Comparison of ENCODE assay signal across 16 cellular contexts in genomic region chr12:115297445-115297844, GRCh38.
A peak's percentile ranks its signal among the peaks of the same experiment; 100 is the strongest.
DNase-seq lines count a peak whose midpoint lies in the region; ATAC-seq, FAIRE-seq and TF ChIP-seq lines count a peak whose summit lies in the region.
"Had no signal": no experiment of that assay in that cellular context is flagged by ENCODE, and none has a peak within 500 bp of the region (broad histone marks: within the 10 kb centered on the region; RNA-seq: fewer than 3 reads in every experiment).

No MANE protein-coding gene starts in this region.

- no CpG with 5 or more reads among the region's 2 CpGs for WGBS in IMR-90 (ENCODE audit: extremely low coverage in 2 of 2, insufficient read length in 1 of 2), 2 experiments
- WGBS in small intestine, 3 donors: 14 to 64% (median 33%) methylated on average over 2 of the region's 2 CpGs

- no TSS peak for BruUV-seq in IMR-90 (replicated peaks; lab: Mats Ljungman, UMichigan)

- peak overlapping the region; percentile 43; the same call in 1 of the 2 replicates for H2BK20ac ChIP-seq in IMR-90 (ENCODE audit: low read depth, low read length)

- intact Hi-C loops in IMR-90 (cut with micrococcal nuclease): no loop called here
- intact Hi-C loops in left colon (cut with DNase I, micrococcal nuclease): no loop called here

- H2BK15ac ChIP-seq in IMR-90 (ENCODE audit: low read depth, low read length): no peak overlapping the region

- no peak overlapping the region for H3K27ac Mint-ChIP-seq in WTC11
- H3K27ac Mint-ChIP-seq: B cell; CD8-positive, alpha-beta T cell had no signal

- no peaks in the 10 kb centered on the region; the same call in 1 of the 2 replicates for H3K9me1 ChIP-seq in IMR-90 (ENCODE audit: insufficient read depth, low read length)

- no peaks in the 10 kb centered on the region for H3K36me3 Mint-ChIP-seq in WTC11
- H3K36me3 Mint-ChIP-seq: CD8-positive, alpha-beta T cell had no signal

- POLR2A ChIA-PET in IMR-90 (lab: Charles Lee; ENCODE audit: unreplicated experiment): no interaction called here
- POLR2A ChIA-PET in WTC11 (lab: Charles Lee): no interaction called here

- H2BK5ac ChIP-seq in IMR-90 (ENCODE audit: low read depth, low read length, poor library complexity, severe bottlenecking): no peak overlapping the region

- no peak overlapping the region for H3K4me3 Mint-ChIP-seq in WTC11
- H3K4me3 Mint-ChIP-seq: B cell; CD8-positive, alpha-beta T cell had no signal

- H3K9me3 ChIP-seq in IMR-90 (ENCODE audit: control insufficient read depth, insufficient read depth, low read length): no peaks in the 10 kb centered on the region
- H3K9me3 ChIP-seq in small intestine (ENCODE audit: control insufficient read depth, low read depth): no peaks in the 10 kb centered on the region
- H3K9me3 ChIP-seq: BLaER1 treated with 17β-estradiol and CSF1 and Interleukin-3, amounts not matched to agents 10 nM and 100 nM had no signal

- H4K20me1 ChIP-seq in IMR-90 (ENCODE audit: insufficient read depth, low read length): no peaks in the 10 kb centered on the region
- H4K20me1 ChIP-seq: BLaER1 treated with 17β-estradiol and CSF1 and Interleukin-3, amounts not matched to agents 10 nM and 100 nM had no signal

- H3K79me1 ChIP-seq in IMR-90 (ENCODE audit: low read depth in 1 of 2, low read length in 2 of 2): no peaks in the 10 kb centered on the region

- DNase-seq in ELF-1 (ENCODE audit: low read depth, low spot score) (peak; percentile 24), IMR-90 (no peak), left colon (no peak), small intestine (peak; percentile 53), NCI-H1105 (lab: John Stamatoyannopoulos, UW) (no peak), WTC11 (ENCODE audit: low spot score) (no peak)
- DNase-seq: Calu3; CD8-positive, alpha-beta T cell; DMS79 treated with DMSO at 0.1 percent for 48 hours; GOT3; H7 had no signal

- no peak overlapping the region for H4K91ac ChIP-seq in IMR-90 (ENCODE audit: insufficient read depth, low read depth, low read length)

- H3K36me3 ChIP-seq in IMR-90 (ENCODE audit: control insufficient read depth, insufficient read depth, low read length) (no peaks in the 10 kb centered on the region), small intestine (ENCODE audit: control insufficient read depth in 2 of 2, insufficient read depth in 2 of 2, low read length in 2 of 2) (no peaks in the 10 kb centered on the region)
- H3K36me3 ChIP-seq: BLaER1 treated with 17β-estradiol and CSF1 and Interleukin-3, amounts not matched to agents 10 nM and 100 nM had no signal

- no peak for FAIRE-seq in small intestine (lab: Jason Lieb, UNC)
- FAIRE-seq: GM12878, HTR-8/SVneo had no signal

- no peak overlapping the region for H3K23ac ChIP-seq in IMR-90 (ENCODE audit: low read depth, low read length)

- H3K27me3 Mint-ChIP-seq in WTC11 (ENCODE audit: low read depth): no peaks in the 10 kb centered on the region
- H3K27me3 Mint-ChIP-seq: B cell had no signal

- in situ Hi-C loops in IMR-90 (cut with MboI; ENCODE audit: low sequenced_read_pairs): no loop called here

- H3K4me1 ChIP-seq in IMR-90 (ENCODE audit: control insufficient read depth, insufficient read depth, low read length) (peaks cover 6% of the 10 kb centered on the region), small intestine (ENCODE audit: control insufficient read depth in 2 of 2, insufficient read depth in 1 of 2, low read depth in 1 of 2, low read length in 1 of 2) (peaks cover 0 to 4% of the 10 kb centered on the region in 2 donors)

- no peak for TF ChIP-seq CTCF in IMR-90 (conservative IDR thresholded peaks at IDR 0.05; ENCODE audit: low read depth, low read length)
- no peak for TF ChIP-seq CTCF in WTC11 (IDR thresholded peaks at IDR 0.05)

- CTCF ChIA-PET in IMR-90 (lab: Yijun Ruan, JAX): no interaction called here
- CTCF ChIA-PET in WTC11 (lab: Charles Lee): interaction anchor here (0.6 kb wide), 1 partner anchor 766 kb away, joined by 3 read pairs; no protein-coding TSS in a partner anchor

- no peak overlapping the region for H4K8ac ChIP-seq in IMR-90 (ENCODE audit: low read depth in 2 of 2, low read length in 2 of 2)

- H3K56ac ChIP-seq in IMR-90 (ENCODE audit: extremely low read depth, insufficient read depth, low read length): no peak overlapping the region

- H2AK5ac ChIP-seq in IMR-90 (ENCODE audit: low read depth, low read length): no peak overlapping the region

- H3K18ac ChIP-seq in IMR-90 (ENCODE audit: low read depth, low read length): no peak overlapping the region

- no peak for ATAC-seq in IMR-90 (ENCODE audit: low read depth)
- ATAC-seq in left colon: peak; percentile 75
- no peak for ATAC-seq in WTC11
- ATAC-seq: CD8-positive, alpha-beta T cell; GM12878; HCT116 had no signal

- no peak overlapping the region for H3K4ac ChIP-seq in IMR-90 (ENCODE audit: low read depth, low read length)

- H3K27me3 ChIP-seq in IMR-90 (ENCODE audit: control insufficient read depth, insufficient read depth, low read length): no peaks in the 10 kb centered on the region
- H3K27me3 ChIP-seq in small intestine (ENCODE audit: control insufficient read depth in 2 of 2, insufficient read depth in 2 of 2, low read length in 2 of 2): no peaks in the 10 kb centered on the region
- H3K27me3 ChIP-seq: BLaER1 treated with 17β-estradiol and CSF1 and Interleukin-3, amounts not matched to agents 10 nM and 100 nM had no signal

- no peak overlapping the region for H2AK9ac ChIP-seq in IMR-90 (replicated peaks; ENCODE audit: low read depth, low read length, poor library complexity)

- no peak overlapping the region for H3K14ac ChIP-seq in IMR-90 (replicated peaks; ENCODE audit: low read depth, low read length)

- H2AFZ ChIP-seq in IMR-90 (replicated peaks; ENCODE audit: low read length, poor library complexity): no peak overlapping the region

- peaks cover 10% of the 10 kb centered on the region for H3K9me3 Mint-ChIP-seq in WTC11

- no peak for TF ChIP-seq RAD21 in IMR-90 (IDR thresholded peaks at IDR 0.05; ENCODE audit: low read length)

- no peak overlapping the region for H4K5ac ChIP-seq in IMR-90 (ENCODE audit: low read depth, low read length)

- dilution Hi-C loops in IMR-90 (cut with HindIII; ENCODE audit: low sequenced_read_pairs, unreplicated experiment): no loop called here

- no peak overlapping the region for H3K9ac ChIP-seq in IMR-90 (ENCODE audit: low read depth, low read length)
- H3K9ac ChIP-seq: BLaER1 treated with 17β-estradiol and CSF1 and Interleukin-3, amounts not matched to agents 10 nM and 100 nM had no signal

- no peak overlapping the region for H2BK120ac ChIP-seq in IMR-90 (ENCODE audit: low read depth, low read length)

- no peak for TF ChIP-seq POLR2A in IMR-90 (IDR thresholded peaks at IDR 0.05; ENCODE audit: low read depth, low read length)

- no peak overlapping the region for H3K4me2 ChIP-seq in IMR-90 (ENCODE audit: low read depth, low read length)
- H3K4me2 ChIP-seq: BLaER1 treated with 17β-estradiol and CSF1 and Interleukin-3, amounts not matched to agents 10 nM and 100 nM had no signal

- no peak overlapping the region for H3K27ac ChIP-seq in IMR-90 (ENCODE audit: insufficient read depth, low read length)
- H3K27ac ChIP-seq in small intestine (ENCODE audit: low read depth in 1 of 2, low read length in 1 of 2): no peak overlapping the region
- H3K27ac ChIP-seq: BLaER1 treated with 17β-estradiol and CSF1 and Interleukin-3, amounts not matched to agents 10 nM and 100 nM had no signal

- H3K4me1 Mint-ChIP-seq in WTC11: peaks cover 29% of the 10 kb centered on the region
- H3K4me1 Mint-ChIP-seq: B cell had no signal

- no peak overlapping the region for H3K4me3 ChIP-seq in IMR-90 (ENCODE audit: insufficient read depth, low read depth, low read length)
- no peak overlapping the region for H3K4me3 ChIP-seq in small intestine (ENCODE audit: low read depth in 1 of 2, low read length in 2 of 2)
- H3K4me3 ChIP-seq: BLaER1 treated with 17β-estradiol and CSF1 and Interleukin-3, amounts not matched to agents 10 nM and 100 nM; GM12878 had no signal

TF ChIP-seq in IMR-90, 13 proteins besides CTCF, POLR2A, EP300 and RAD21 (continues in another document):
- TF ChIP-seq MXI1 (IDR thresholded peaks at IDR 0.05; ENCODE audit: borderline replicate concordance, low read depth, low read length): no peak
- no peak for TF ChIP-seq BHLHE40 (IDR thresholded peaks at IDR 0.05; ENCODE audit: low read depth, low read length)
- no peak for TF ChIP-seq ELK1 (IDR thresholded peaks at IDR 0.05; ENCODE audit: borderline replicate concordance, low read depth, low read length)
- TF ChIP-seq FOS (IDR thresholded peaks at IDR 0.05; ENCODE audit: low read depth, low read length): no peak
- no peak for TF ChIP-seq RFX5 (IDR thresholded peaks at IDR 0.05; ENCODE audit: low read depth, low read length)
- TF ChIP-seq MAZ (IDR thresholded peaks at IDR 0.05; ENCODE audit: borderline replicate concordance, low read depth, low read length): no peak
- no peak for TF ChIP-seq NFE2L2 (IDR thresholded peaks at IDR 0.05; ENCODE audit: low read depth, low read length)

TF ChIP-seq in WTC11, 78 proteins besides CTCF, POLR2A, EP300 and RAD21 (continues in another document):
- TF ChIP-seq ZNF396 (CRISPR knock-in tag; IDR thresholded peaks at IDR 0.05; ENCODE audit: borderline replicate concordance) (no peak), MLX (CRISPR knock-in tag; IDR thresholded peaks at IDR 0.05) (no peak), ZNF232 (CRISPR knock-in tag; IDR thresholded peaks at IDR 0.05) (no peak)

Comparison
In these comparisons a context has a peak if more than half of its experiments do, and no peak if none do; other contexts are left out.
1. DNase-seq: peak in ELF-1 (single experiment) and small intestine (single experiment); none in IMR-90 (single experiment), left colon (0 of 2), NCI-H1105 (single experiment) and WTC11 (single experiment).